In genomic region chr6:151807513-151808330, GRCh38 we compare ENCODE assay signal across 9 cellular contexts. TPM values are rescaled to one million over a fixed set of nuclear protein-coding genes. Genes with fewer than 3 reads are reported as not detected.
DNase-seq lines count a peak whose midpoint lies in the region; ATAC-seq, FAIRE-seq and TF ChIP-seq lines count a peak whose summit lies in the region.
"Had no signal": no experiment of that assay in that cellular context is flagged by ENCODE, and none has a peak within 500 bp of the region (broad histone marks: within the 10 kb centered on the region; RNA-seq: fewer than 3 reads in every experiment).

TSS of gene ESR1 (plus strand) at chr6:151807682. CDS start at chr6:151807913, 231 bp downstream.

- H3K27me3 ChIP-seq in breast epithelium (no peaks in the 10 kb centered on the region), HepG2 (ENCODE audit: control insufficient read depth in 1 of 2, insufficient read depth in 2 of 2, low read length in 2 of 2) (peaks cover 10 to 60% of the 10 kb centered on the region in 2 experiments), thyroid gland (no peaks in the 10 kb centered on the region)

- TF ChIP-seq EP300 in HepG2 (IDR thresholded peaks at IDR 0.05; ENCODE audit: low read depth in 2 of 2, low read length in 2 of 2) (no peak), HepG2 (CRISPR knock-in tag; IDR thresholded peaks at IDR 0.05; ENCODE audit: borderline replicate concordance) (no peak)

- no peak for TF ChIP-seq RAD21 in HepG2 (CRISPR knock-in tag; IDR thresholded peaks at IDR 0.05)

- H3K4me3 ChIP-seq in breast epithelium (peak within 1 kb of the TSS; percentile 51 to 85 (median 68)), HepG2 (replicated peaks in 1 of 3; ENCODE audit: insufficient read depth in 1 of 3, low read depth in 2 of 3, low read length in 3 of 3) (peak within 1 kb of the TSS in 1 of 3 experiments; percentile 54; a peak in 1 of 6 replicates), thyroid gland (replicated peaks in 1 of 3) (peak within 1 kb of the TSS; percentile 2 to 50 (median 43))

- no peak within 1 kb of the TSS for H3K9ac ChIP-seq in HepG2 (ENCODE audit: insufficient read depth, low read depth, low read length)

- H3K27ac ChIP-seq in breast epithelium (peak within 1 kb of the TSS; percentile 73 to 90), HepG2 (ENCODE audit: extremely low read length, insufficient read depth, low read length) (no peak within 1 kb of the TSS), thyroid gland (peak within 1 kb of the TSS in 2 of 3 donors; percentile 38 to 43)

- CTCF ChIA-PET in HepG2 (lab: Yijun Ruan, JAX; ENCODE audit: low intra/inter-chr PET ratio, low total read pairs), result no interaction called here

- peaks cover 0 to 17% of the 10 kb centered on the region in 2 donors for H3K36me3 Mint-ChIP-seq in CD14-positive monocyte

- intact Hi-C loops in CD14-positive monocyte (cut with micrococcal nuclease), result no loop called here
- intact Hi-C loops in breast epithelium (cut with DNase I; ENCODE audit: low total_unique reads), result no loop called here
- intact Hi-C loops in HepG2 (cut with micrococcal nuclease; ENCODE audit: unreplicated experiment), result no loop called here
- intact Hi-C loops in thyroid gland (cut with DNase I), result no loop called here

- no peaks in the 10 kb centered on the region for H4K20me1 ChIP-seq in HepG2 (ENCODE audit: insufficient read depth, low read length)

- no peak for TF ChIP-seq CTCF in CD14-positive monocyte (IDR thresholded peaks at IDR 0.05)
- no peak for TF ChIP-seq CTCF in breast epithelium (IDR thresholded peaks at IDR 0.05)
- TF ChIP-seq CTCF in HepG2 (CRISPR knock-in tag; IDR thresholded peaks at IDR 0.05), result no peak
- TF ChIP-seq CTCF in thyroid gland (IDR thresholded peaks at IDR 0.05), result no peak

- no peaks in the 10 kb centered on the region for H3K9me3 ChIP-seq in breast epithelium
- no peaks in the 10 kb centered on the region for H3K9me3 ChIP-seq in HepG2 (ENCODE audit: low read length)
- H3K9me3 ChIP-seq in thyroid gland, result no peaks in the 10 kb centered on the region

- H3K4me2 ChIP-seq in HepG2 (ENCODE audit: low read depth, low read length), result peak within 1 kb of the TSS; percentile 48

- H3K27ac Mint-ChIP-seq in CD14-positive monocyte, result peak within 1 kb of the TSS in 1 of 7 donors; percentile 51

- in situ Hi-C loops in HepG2 (cut with HindIII; ENCODE audit: extremely low pct_ligation_motif_present, low pct_unique_long_range_greater_than_20kb), result no loop called here

- H3K79me2 ChIP-seq in HepG2 (ENCODE audit: insufficient read depth, low read length), result no peaks in the 10 kb centered on the region

- POLR2A ChIA-PET in HepG2 (lab: Yijun Ruan, JAX), result no interaction called here

- H3K4me3 Mint-ChIP-seq in CD14-positive monocyte, result peak within 1 kb of the TSS; percentile 86 to 98

- H3K9me3 Mint-ChIP-seq in CD14-positive monocyte, result peaks cover 7 to 17% (median 13%) of the 10 kb centered on the region in 7 donors

- TF ChIP-seq POLR2A in breast epithelium (IDR thresholded peaks at IDR 0.05) (no peak), HepG2 (IDR thresholded peaks at IDR 0.05; ENCODE audit: insufficient read depth in 1 of 2, low read depth in 2 of 2, low read length in 2 of 2) (no peak), thyroid gland (IDR thresholded peaks at IDR 0.05) (no peak)

- WGBS in HepG2 (ENCODE audit: low lambda C conversion rate), result 19% methylated on average over 19 of the region's 67 CpGs
- WGBS in thyroid gland, 2 donors, result 1% methylated on average over 41 of the region's 67 CpGs; no CpG with 5 or more reads in 1 of the 2 donors

- FAIRE-seq in HepG2 (lab: Jason Lieb, UNC), result no peak
- FAIRE-seq: GM18507 had no signal

- peaks cover 45% of the 10 kb centered on the region for H3K4me1 Mint-ChIP-seq in CD14-positive monocyte

- DNase-seq in CD14-positive monocyte (ENCODE audit: low spot score), result no peak
- peak; percentile 53 to 90 for DNase-seq in breast epithelium (ENCODE audit: low spot score in 2 of 2)
- DNase-seq in HepG2 (ENCODE audit: low spot score), result no peak
- DNase-seq in thyroid gland, result peak; percentile 47 to 50
- DNase-seq in activated gamma-delta T cell treated with Interleukin-2 at 50 U/mL for 16 hours, result no peak
- DNase-seq in HT-29 (ENCODE audit: low spot score), result no peak

- H2AFZ ChIP-seq in HepG2 (ENCODE audit: low read length), result no peak within 1 kb of the TSS

- BruUV-seq in HepG2 (replicated peaks; lab: Mats Ljungman, UMichigan), result no TSS peak

- no peaks in the 10 kb centered on the region for H3K36me3 ChIP-seq in breast epithelium
- H3K36me3 ChIP-seq in HepG2 (replicated peaks in 1 of 2; ENCODE audit: control insufficient read depth in 1 of 2, insufficient read depth in 2 of 2, low read length in 2 of 2), result no peaks in the 10 kb centered on the region
- H3K36me3 ChIP-seq in thyroid gland, result no peaks in the 10 kb centered on the region

- H3K27me3 Mint-ChIP-seq in CD14-positive monocyte (ENCODE audit: low read depth in 3 of 3), result peaks cover 29 to 59% (median 31%) of the 10 kb centered on the region in 3 donors

- peak; percentile 33 for ATAC-seq in HG03342 (IDR thresholded peaks at IDR 0.05; ENCODE audit: unreplicated experiment)
- ATAC-seq in HepG2, result peak; percentile 80
- no peak for ATAC-seq in HG03457 (IDR thresholded peaks at IDR 0.05; ENCODE audit: unreplicated experiment)

- H3K4me1 ChIP-seq in breast epithelium, result peaks cover 0 to 4% of the 10 kb centered on the region in 2 donors
- no peaks in the 10 kb centered on the region; the same call in 1 of the 2 replicates for H3K4me1 ChIP-seq in HepG2 (ENCODE audit: insufficient read depth, low read length)
- peaks cover 3 to 14% of the 10 kb centered on the region in 2 donors for H3K4me1 ChIP-seq in thyroid gland

TF ChIP-seq in HepG2, 621 proteins besides CTCF, POLR2A, EP300 and RAD21 (continues in another document):
- 0 out of 2 replicates have a peak, but pooled peaks have one; percentile 28 for TF ChIP-seq BCL3 (CRISPR knock-in tag; IDR thresholded peaks at IDR 0.05)
- 0 out of 2 replicates have a peak, but pooled peaks have one; percentile 71 for TF ChIP-seq ZNF343 (CRISPR knock-in tag; IDR thresholded peaks at IDR 0.05)
- TF ChIP-seq ZSCAN25 (CRISPR knock-in tag; IDR thresholded peaks at IDR 0.05), result no peak
- no peak for TF ChIP-seq ZNF10 (CRISPR knock-in tag; IDR thresholded peaks at IDR 0.05; ENCODE audit: borderline replicate concordance, low read depth)
- TF ChIP-seq ZFP91 (CRISPR knock-in tag; IDR thresholded peaks at IDR 0.05; ENCODE audit: borderline replicate concordance), result peak; percentile 57; the same call in 1 of the 2 replicates
- TF ChIP-seq CBX2 (IDR thresholded peaks at IDR 0.05; ENCODE audit: low read depth, low read length), result no peak
- TF ChIP-seq CBX2 (CRISPR knock-in tag; IDR thresholded peaks at IDR 0.05; ENCODE audit: low read depth), result peak; percentile 55; the same call in 1 of the 2 replicates
- TF ChIP-seq EZH2 (conservative IDR thresholded peaks at IDR 0.05; ENCODE audit: low read depth, low read length), result peak; percentile 92

RNA-seq across cellular contexts. Expression of gene ESR1, which starts in this region (rescaled TPM):
- polyA plus RNA-seq in CD14-positive monocyte (under 1 TPM; 0.12 to 0.24 TPM), HepG2 (2011; rRNA removed) (not detected in 2 replicates)
- total RNA-seq in breast epithelium (10 to 100 TPM in 2 of 3 donors, 1 to 10 TPM in 1; 2.2 to 74.5 (median 67.5) TPM), HepG2 (2016; rRNA removed; fragmentation: Illumina TruSeq; extraction: Trizol) (not detected in 2 replicates), thyroid gland (1 to 10 TPM; 3.2 to 4.7 (median 3.6) TPM)
- not detected in 2 replicates for total RNA-seq in HepG2 (2016; cell fraction: cytosol; rRNA removed; fragmentation: Illumina TruSeq; extraction: Trizol; ENCODE audit: low read depth)
- total RNA-seq in HepG2 (2016; cell fraction: insoluble cytoplasmic fraction; rRNA removed; fragmentation: Illumina TruSeq; extraction: Trizol), result not detected in 2 replicates
- not detected in 2 replicates for total RNA-seq in HepG2 (2016; cell fraction: membrane; rRNA removed; fragmentation: Illumina TruSeq; extraction: Trizol)
- total RNA-seq in HepG2 (2016; cell fraction: nucleus; rRNA removed; fragmentation: Illumina TruSeq; extraction: Trizol), result not detected in 2 replicates
- not detected in 2 replicates for polyA plus RNA-seq in HepG2 (2011; cell fraction: cytosol; rRNA removed)
- polyA plus RNA-seq in HepG2 (2011; cell fraction: nucleus; rRNA removed), result 0.07 TPM in 1 of 2 replicates, not detected in the other
- 0.04 and 0.07 TPM in 2 replicates for polyA plus RNA-seq in HepG2 (2012)
- not detected in 2 replicates for polyA plus RNA-seq in HepG2 (2016; cell fraction: cytosol; fragmentation: Illumina TruSeq; extraction: Trizol; ENCODE audit: low read depth)
- not detected in 2 replicates for polyA plus RNA-seq in HepG2 (2016; cell fraction: insoluble cytoplasmic fraction; fragmentation: Illumina TruSeq; extraction: Trizol; ENCODE audit: low read depth)
- polyA plus RNA-seq in HepG2 (2016; cell fraction: membrane; fragmentation: Illumina TruSeq; extraction: Trizol; ENCODE audit: low read depth), result not detected in 2 replicates
- not detected in 2 replicates for polyA plus RNA-seq in HepG2 (2016; cell fraction: nucleus; fragmentation: Illumina TruSeq; extraction: Trizol; ENCODE audit: insufficient read depth, low read depth)
- 0.56 TPM in 1 of 2 replicates, not detected in the other for polyA minus RNA-seq in HepG2 (2011; rRNA and poly(A)+ RNA removed; ENCODE audit: low replicate concordance)
- not detected in 2 replicates for polyA minus RNA-seq in HepG2 (2011; cell fraction: cytosol; rRNA and poly(A)+ RNA removed)
- polyA minus RNA-seq in HepG2 (2011; cell fraction: nucleus; rRNA and poly(A)+ RNA removed), result not detected in 2 replicates
- not detected in 2 replicates for total RNA-seq in HT-29 (2014; rRNA removed; shearing (Covaris generic))

Comparison
In these comparisons a context has a peak if more than half of its experiments do, and no peak if none do; other contexts are left out.
1. Peak in ATAC-seq and H3K4me2 ChIP-seq in HepG2; RNA of the gene not detected or under 1 TPM.
2. DNase-seq: peak in breast epithelium (2 of 2) and thyroid gland (2 of 2); none in CD14-positive monocyte (single experiment), HepG2 (single experiment), activated gamma-delta T cell treated with Interleukin-2 at 50 U/mL for 16 hours (single experiment) and HT-29 (single experiment).